ENCODE assay signal across 30 cellular contexts in genomic region chr4:56662782-56663468, GRCh38.
"Had no signal": no experiment of that assay in that cellular context is flagged by ENCODE, and none has a peak within 500 bp of the region (broad histone marks: within the 10 kb centered on the region; RNA-seq: fewer than 3 reads in every experiment).

No MANE protein-coding gene starts in this region.

- H3K27me3 ChIP-seq: adrenal gland, body of pancreas, vagina had no signal

- H3K4me1 ChIP-seq: body of pancreas had no signal

- H3K27ac ChIP-seq: adrenal gland, body of pancreas, cardiac muscle cell, coronary artery, dorsolateral prefrontal cortex, neutrophil, tibial nerve, vagina had no signal

- H3K4me3 Mint-ChIP-seq: activated naive CD4-positive, alpha-beta T cell treated with anti-CD3 and anti-CD28 coated beads for 36 hours; activated naive CD8-positive, alpha-beta T cell treated with anti-CD3 and anti-CD28 coated beads for 36 hours; mesothelial cell of epicardium; nephron progenitor cell; stimulated activated naive B cell treated with anti-CD40 and anti-IgM and Interleukin-4, amounts not matched to agents 10 μg/mL and 1 μg/mL and 100 μg/mL, for 72 hours had no signal

- ATAC-seq: body of pancreas; left lobe of liver; stimulated activated naive B cell treated with anti-CD40 and anti-IgM and Interleukin-4, amounts not matched to agents 10 μg/mL and 1 μg/mL and 100 μg/mL, for 72 hours had no signal

- H3K9me3 ChIP-seq: adrenal gland, body of pancreas, neutrophil, tibial nerve, vagina had no signal

- DNase-seq: activated CD4-positive, alpha-beta T cell treated with anti-CD3 and anti-CD28 coated beads for 4 hours; activated CD4-positive, alpha-beta T cell treated with anti-CD3 and anti-CD28 coated beads, Interleukin-2, amount 50 U/mL, for 48 hours; activated CD8-positive, alpha-beta memory T cell treated with anti-CD3 and anti-CD28 coated beads for 24 hours; activated effector memory CD4-positive, alpha-beta T cell treated with Interleukin-2 at 50 U/mL for 16 hours; activated naive CD4-positive, alpha-beta T cell treated with anti-CD3 and anti-CD28 coated beads for 36 hours; activated naive CD8-positive, alpha-beta T cell treated with anti-CD3 and anti-CD28 coated beads for 36 hours; aorta; body of pancreas; dorsolateral prefrontal cortex; effector memory CD4-positive, alpha-beta T cell; erythroblast; foreskin fibroblast; head of caudate nucleus; hippocampal formation; kidney glomerular epithelial cell; naive B cell; nephron progenitor cell; retina; stimulated activated CD4-positive, alpha-beta T cell treated with anti-CD3 and anti-CD28 coated beads, Interleukin-1b, Interleukin-23, amount 100 ng/mL, for 48 hours; stimulated activated naive B cell treated with anti-CD40 and anti-IgM and Interleukin-4, amounts not matched to agents 10 μg/mL and 1 μg/mL and 100 μg/mL, for 72 hours had no signal

- H3K4me3 ChIP-seq: adrenal gland, body of pancreas, cardiac muscle cell, coronary artery, dorsolateral prefrontal cortex, smooth muscle cell, tibial nerve, vagina had no signal

- H3K27ac Mint-ChIP-seq: activated naive CD4-positive, alpha-beta T cell treated with anti-CD3 and anti-CD28 coated beads for 36 hours; activated naive CD8-positive, alpha-beta T cell treated with anti-CD3 and anti-CD28 coated beads for 36 hours; mesothelial cell of epicardium; nephron progenitor cell; progenitor cell of endocrine pancreas; stimulated activated naive B cell treated with anti-CD40 and anti-IgM and Interleukin-4, amounts not matched to agents 10 μg/mL and 1 μg/mL and 100 μg/mL, for 72 hours had no signal

- H3K9me3 Mint-ChIP-seq: activated naive CD4-positive, alpha-beta T cell treated with anti-CD3 and anti-CD28 coated beads for 36 hours; activated naive CD8-positive, alpha-beta T cell treated with anti-CD3 and anti-CD28 coated beads for 36 hours; mesothelial cell of epicardium; nephron progenitor cell; stimulated activated naive B cell treated with anti-CD40 and anti-IgM and Interleukin-4, amounts not matched to agents 10 μg/mL and 1 μg/mL and 100 μg/mL, for 72 hours had no signal

- H3K36me3 ChIP-seq: adrenal gland, cardiac muscle cell, neutrophil, tibial nerve, vagina had no signal

- H3K36me3 Mint-ChIP-seq: activated naive CD8-positive, alpha-beta T cell treated with anti-CD3 and anti-CD28 coated beads for 36 hours; mesothelial cell of epicardium had no signal
